9 cellular contexts compared by ENCODE assay signal in genomic region chr9:129596541-129597328, GRCh38. TPM values are rescaled to one million over a fixed set of nuclear protein-coding genes. Genes with fewer than 3 reads are reported as not detected.
DNase-seq lines count a peak whose midpoint lies in the region; TF ChIP-seq lines count a peak whose summit lies in the region.
"Had no signal": no experiment of that assay in that cellular context is flagged by ENCODE, and none has a peak within 500 bp of the region (broad histone marks: within the 10 kb centered on the region; RNA-seq: fewer than 3 reads in every experiment).

No MANE protein-coding gene starts in this region.

- H3K4me3 ChIP-seq in HUES48 (ENCODE audit: low read depth, low read length) (peak overlapping the region; percentile 87), cardiac fibroblast (replicated peaks in 1 of 2; ENCODE audit: low read depth in 2 of 2, low read length in 2 of 2) (peak overlapping the region; percentile 23 to 46), suprapubic skin (peak overlapping the region; percentile 46)

- no peaks in the 10 kb centered on the region for H3K9me3 Mint-ChIP-seq in activated naive CD4-positive, alpha-beta T cell treated with anti-CD3 and anti-CD28 coated beads, Interleukin-2, amount 10 ng/mL, durations not matched to agents 7 days and 5 days

- WGBS in suprapubic skin = 40% methylated on average over 23 of the region's 33 CpGs

- H3K27ac Mint-ChIP-seq in activated naive CD4-positive, alpha-beta T cell treated with anti-CD3 and anti-CD28 coated beads, Interleukin-2, amount 10 ng/mL, durations not matched to agents 7 days and 5 days = no peak overlapping the region

- CTCF ChIA-PET in activated naive CD4-positive, alpha-beta T cell treated with anti-CD3 and anti-CD28 coated beads, Interleukin-2, amount 10 ng/mL, durations not matched to agents 7 days and 5 days (lab: Charles Lee) = interaction anchor here (0.8 to 1.3 kb wide), 2 partner anchors 11 to 465 kb away, joined by 3 to 4 read pairs; no protein-coding TSS in a partner anchor
- CTCF ChIA-PET in GM10248 (lab: Yijun Ruan, JAX) = interaction anchor here (0.9 to 2.7 kb wide), 12 partner anchors 9 to 471 kb away, joined by 3 to 14 read pairs (median 5); no protein-coding TSS in a partner anchor

- H3K27me3 ChIP-seq in HUES48 (ENCODE audit: control insufficient read depth, insufficient read depth, low read length) (peaks cover 42% of the 10 kb centered on the region), layer of hippocampus (ENCODE audit: control insufficient read depth, insufficient read depth, low read length) (peaks cover 7% of the 10 kb centered on the region), suprapubic skin (no peaks in the 10 kb centered on the region)

- H3K4me1 Mint-ChIP-seq in activated naive CD4-positive, alpha-beta T cell treated with anti-CD3 and anti-CD28 coated beads, Interleukin-2, amount 10 ng/mL, durations not matched to agents 7 days and 5 days = peaks cover 29% of the 10 kb centered on the region

- TF ChIP-seq CTCF in cardiac fibroblast (IDR thresholded peaks at IDR 0.05; ENCODE audit: low read depth, low read length) (no peak), suprapubic skin (IDR thresholded peaks at IDR 0.05) (no peak), GM10248 (IDR thresholded peaks at IDR 0.05; ENCODE audit: control extremely low read depth, extremely low read depth, low read depth, missing control alignments) (no peak)

- H3K4me1 ChIP-seq in HUES48 (ENCODE audit: control insufficient read depth, insufficient read depth, low read length) = peaks cover 29% of the 10 kb centered on the region
- peaks cover 28% of the 10 kb centered on the region for H3K4me1 ChIP-seq in suprapubic skin

- H3K9me3 ChIP-seq in HUES48 (ENCODE audit: control insufficient read depth, insufficient read depth, low read length) = no peaks in the 10 kb centered on the region
- no peaks in the 10 kb centered on the region for H3K9me3 ChIP-seq in suprapubic skin

- no peak overlapping the region for H3K4me3 Mint-ChIP-seq in activated naive CD4-positive, alpha-beta T cell treated with anti-CD3 and anti-CD28 coated beads, Interleukin-2, amount 10 ng/mL, durations not matched to agents 7 days and 5 days

- H3K36me3 ChIP-seq in HUES48 (ENCODE audit: control insufficient read depth, insufficient read depth, low read length) (no peaks in the 10 kb centered on the region), suprapubic skin (no peaks in the 10 kb centered on the region)

- no peak for TF ChIP-seq POLR2A in suprapubic skin (IDR thresholded peaks at IDR 0.05)

- TF ChIP-seq EP300 in suprapubic skin (IDR thresholded peaks at IDR 0.05) = no peak

- DNase-seq in cardiac fibroblast (ENCODE audit: low read depth in 2 of 2) = peak; percentile 78 to 82
- no peak for DNase-seq in suprapubic skin (ENCODE audit: low spot score in 2 of 2)
- DNase-seq in NCI-H146 (lab: John Stamatoyannopoulos, UW) = no peak
- no peak for DNase-seq in activated naive CD4-positive, alpha-beta T cell treated with anti-CD3 and anti-CD28 coated beads, Interleukin-2, amount 10 ng/mL, durations not matched to agents 7 days and 5 days
- no peak for DNase-seq in GM10248 (ENCODE audit: extremely low spot score)
- DNase-seq in NAMALWA (ENCODE audit: low spot score) = no peak

- no peaks in the 10 kb centered on the region for H3K36me3 Mint-ChIP-seq in activated naive CD4-positive, alpha-beta T cell treated with anti-CD3 and anti-CD28 coated beads, Interleukin-2, amount 10 ng/mL, durations not matched to agents 7 days and 5 days

- H3K9ac ChIP-seq in HUES48 (ENCODE audit: low read depth, low read length) = peak overlapping the region; percentile 11; the same call in 1 of the 2 replicates

- peak overlapping the region; percentile 86 for H3K27ac ChIP-seq in HUES48 (ENCODE audit: low read depth, low read length)
- H3K27ac ChIP-seq in layer of hippocampus (ENCODE audit: low read depth, low read length) = peak overlapping the region; percentile 85
- peak overlapping the region; percentile 43 for H3K27ac ChIP-seq in suprapubic skin

- POLR2A ChIA-PET in GM10248 (lab: Yijun Ruan, JAX) = no interaction called here

- peaks cover 79% of the 10 kb centered on the region for H3K27me3 Mint-ChIP-seq in activated naive CD4-positive, alpha-beta T cell treated with anti-CD3 and anti-CD28 coated beads, Interleukin-2, amount 10 ng/mL, durations not matched to agents 7 days and 5 days

RNA-seq across cellular contexts. Expression of gene C9orf50, which starts 24.2 kb away (rescaled TPM):
- under 1 TPM in 1 of 4 donors, not detected in 3; 0.64 TPM for total RNA-seq in suprapubic skin
- total RNA-seq: lower leg skin had no signal

RNA-seq across cellular contexts. Expression of gene NTMT1, which starts 29.2 kb away (rescaled TPM):
- 10 to 100 TPM; 19.4 to 25.0 (median 20.8) TPM for total RNA-seq in suprapubic skin

RNA-seq across cellular contexts. Expression of gene ASB6, which starts 45.2 kb away (rescaled TPM):
- 10 to 100 TPM; 25.6 to 41.5 (median 37.6) TPM for total RNA-seq in suprapubic skin

Comparison
In these comparisons a context has a peak if more than half of its experiments do, and no peak if none do; other contexts are left out.
1. H3K4me3 ChIP-seq: peak in every context shown above with its lines; median percentile 87 in HUES48; 46 in suprapubic skin; 34 in cardiac fibroblast.
2. DNase-seq: peak in cardiac fibroblast (2 of 2); none in suprapubic skin (0 of 2), NCI-H146 (single experiment), activated naive CD4-positive, alpha-beta T cell treated with anti-CD3 and anti-CD28 coated beads, Interleukin-2, amount 10 ng/mL, durations not matched to agents 7 days and 5 days (single experiment), GM10248 (single experiment) and NAMALWA (single experiment).
3. Peak in every context shown above with its lines, with median percentiles within 50 percentile points of each other: H3K27ac ChIP-seq.